25 cellular contexts compared by ENCODE assay signal in genomic region chr12:112165624-112166023, GRCh38. TPM values are rescaled to one million over a fixed set of nuclear protein-coding genes. Genes with fewer than 3 reads are reported as not detected.
DNase-seq lines count a peak whose midpoint lies in the region; ATAC-seq and TF ChIP-seq lines count a peak whose summit lies in the region.
"Had no signal": no experiment of that assay in that cellular context is flagged by ENCODE, and none has a peak within 500 bp of the region (broad histone marks: within the 10 kb centered on the region; RNA-seq: fewer than 3 reads in every experiment).

No MANE protein-coding gene starts in this region.

- no peak overlapping the region for H3K27ac ChIP-seq in CD8-positive, alpha-beta memory T cell (ENCODE audit: low read depth, low read length)
- H3K27ac ChIP-seq in spleen, result no peak overlapping the region
- H3K27ac ChIP-seq: A549; BLaER1 treated with 17β-estradiol and CSF1 and Interleukin-3, amounts not matched to agents 10 nM and 100 nM; PC-9 had no signal

- H3K9me3 ChIP-seq in CD8-positive, alpha-beta memory T cell (ENCODE audit: low read length), result no peaks in the 10 kb centered on the region
- H3K9me3 ChIP-seq in T-helper 17 cell (ENCODE audit: control insufficient read depth, low read length, poor library complexity, severe bottlenecking) (no peaks in the 10 kb centered on the region), spleen (no peaks in the 10 kb centered on the region)
- H3K9me3 ChIP-seq: A549; BLaER1 treated with 17β-estradiol and CSF1 and Interleukin-3, amounts not matched to agents 10 nM and 100 nM had no signal

- H3K4me3 ChIP-seq in CD8-positive, alpha-beta memory T cell (ENCODE audit: low read length), result no peak overlapping the region
- H3K4me3 ChIP-seq in spleen, result no peak overlapping the region
- H3K4me3 ChIP-seq: A549; BLaER1 treated with 17β-estradiol and CSF1 and Interleukin-3, amounts not matched to agents 10 nM and 100 nM; K562; PC-9 had no signal

- no peak overlapping the region for H3K4me3 Mint-ChIP-seq in CD8-positive, alpha-beta memory T cell
- no peak overlapping the region for H3K4me3 Mint-ChIP-seq in T-helper 17 cell
- no peak overlapping the region for H3K4me3 Mint-ChIP-seq in glutamatergic neuron (ENCODE audit: unreplicated experiment)
- H3K4me3 Mint-ChIP-seq: CD4-positive, alpha-beta T cell had no signal

- peaks cover 9 to 40% (median 10%) of the 10 kb centered on the region in 3 donors for H3K36me3 Mint-ChIP-seq in CD8-positive, alpha-beta memory T cell
- H3K36me3 Mint-ChIP-seq in T-helper 17 cell (ENCODE audit: low read depth), result peaks cover 2% of the 10 kb centered on the region
- peaks cover 19% of the 10 kb centered on the region for H3K36me3 Mint-ChIP-seq in glutamatergic neuron (ENCODE audit: unreplicated experiment)

- CTCF ChIA-PET in CD8-positive, alpha-beta memory T cell (lab: Charles Lee), result no interaction called here

- H3K27ac Mint-ChIP-seq in CD8-positive, alpha-beta memory T cell, result peak overlapping the region in 5 of 8 donors; percentile 6 to 77 (median 61)
- H3K27ac Mint-ChIP-seq in T-helper 17 cell (peak overlapping the region; percentile 79), glutamatergic neuron (ENCODE audit: unreplicated experiment) (peak overlapping the region; percentile 5)
- H3K27ac Mint-ChIP-seq: CD4-positive, alpha-beta T cell had no signal

- DNase-seq in CD8-positive, alpha-beta memory T cell, result no peak
- DNase-seq in T-helper 17 cell (no peak), glutamatergic neuron (no peak), spleen (peak; percentile 37), NCI-H69 (lab: John Stamatoyannopoulos, UW) (no peak), NCI-H82 treated with DMSO at 0.1 percent for 48 hours (lab: John Stamatoyannopoulos, UW; ENCODE audit: unreplicated experiment) (no peak)
- DNase-seq: AML-193, COR-L47, DMS53, Kasumi-1, NCI-H1092 treated with DMSO at 0.1 percent for 48 hours, NCI-H1436, NCI-H187, NCI-H2081 treated with DMSO at 0.1 percent for 48 hours, NCI-H2171, NCI-H226, NCI-H510A, PC-9, SHP77 had no signal

- H3K4me1 Mint-ChIP-seq in CD8-positive, alpha-beta memory T cell, result peaks cover 10 to 21% (median 16%) of the 10 kb centered on the region in 3 donors
- H3K4me1 Mint-ChIP-seq in T-helper 17 cell, result no peaks in the 10 kb centered on the region
- H3K4me1 Mint-ChIP-seq in glutamatergic neuron (ENCODE audit: low read depth, unreplicated experiment), result no peaks in the 10 kb centered on the region

- no peak for TF ChIP-seq POLR2A in spleen (IDR thresholded peaks at IDR 0.05)

- WGBS in spleen, 5 donors, result 94 to 100% (median 98%) methylated on average over 12 to 13 of the region's 13 CpGs

- intact Hi-C loops in spleen (cut with DNase I; ENCODE audit: low total_unique reads), result no loop called here

- no peaks in the 10 kb centered on the region for H3K36me3 ChIP-seq in CD8-positive, alpha-beta memory T cell (ENCODE audit: insufficient read depth, low read length)
- H3K36me3 ChIP-seq in spleen, result peaks cover 0 to 93% (median 52%) of the 10 kb centered on the region in 6 donors

- no peaks in the 10 kb centered on the region for H3K27me3 ChIP-seq in CD8-positive, alpha-beta memory T cell (ENCODE audit: insufficient read depth, low read length, poor library complexity, severe bottlenecking)
- no peaks in the 10 kb centered on the region for H3K27me3 ChIP-seq in spleen (replicated peaks in 1 of 7)
- H3K27me3 ChIP-seq: BLaER1 treated with 17β-estradiol and CSF1 and Interleukin-3, amounts not matched to agents 10 nM and 100 nM had no signal

- ATAC-seq in T-helper 17 cell (no peak), HG03108 (IDR thresholded peaks at IDR 0.05; ENCODE audit: unreplicated experiment) (no peak)
- ATAC-seq: A549, HepG2, K562 had no signal

- H3K4me1 ChIP-seq in CD8-positive, alpha-beta memory T cell (ENCODE audit: insufficient read depth, low read length), result no peaks in the 10 kb centered on the region
- H3K4me1 ChIP-seq in spleen, result peaks cover 0 to 4% (median 0%) of the 10 kb centered on the region in 6 donors
- H3K4me1 ChIP-seq: A549 had no signal

- no peaks in the 10 kb centered on the region for H3K27me3 Mint-ChIP-seq in CD8-positive, alpha-beta memory T cell
- H3K27me3 Mint-ChIP-seq in T-helper 17 cell (no peaks in the 10 kb centered on the region), glutamatergic neuron (ENCODE audit: unreplicated experiment) (peaks cover 10% of the 10 kb centered on the region)
- H3K27me3 Mint-ChIP-seq: CD4-positive, alpha-beta T cell had no signal

- no peak for TF ChIP-seq CTCF in glutamatergic neuron (IDR thresholded peaks at IDR 0.05; ENCODE audit: partially characterized antibody, unreplicated experiment)
- TF ChIP-seq CTCF in spleen (IDR thresholded peaks at IDR 0.05 in 8 of 11, conservative IDR thresholded peaks at IDR 0.05 in 3 of 11), result no peak

- POLR2A ChIA-PET in CD8-positive, alpha-beta memory T cell (lab: Charles Lee), result no interaction called here

- no peaks in the 10 kb centered on the region for H3K9me3 Mint-ChIP-seq in CD8-positive, alpha-beta memory T cell
- H3K9me3 Mint-ChIP-seq in glutamatergic neuron (ENCODE audit: unreplicated experiment), result peaks cover 26% of the 10 kb centered on the region
- H3K9me3 Mint-ChIP-seq: CD4-positive, alpha-beta T cell had no signal

RNA-seq across cellular contexts. Expression of gene TRAFD1, which starts 40.3 kb away (rescaled TPM):
- total RNA-seq in CD8-positive, alpha-beta memory T cell, result 10 to 100 TPM; 34.5 TPM
- 55.6 TPM for polyA plus RNA-seq in CD8-positive, alpha-beta memory T cell
- total RNA-seq in T-helper 17 cell, result 10 to 100 TPM; 24.3 to 26.2 TPM
- total RNA-seq in glutamatergic neuron (ENCODE audit: unreplicated experiment), result 36.8 TPM
- total RNA-seq in spleen, result 10 to 100 TPM; 47.3 to 63.4 (median 54.8) TPM
- 10 to 100 TPM; 18.6 to 31.2 (median 19.2) TPM for polyA plus RNA-seq in spleen

RNA-seq across cellular contexts. Expression of gene NAA25, which starts 57.0 kb away (rescaled TPM):
- total RNA-seq in CD8-positive, alpha-beta memory T cell, result 10 to 100 TPM; 39.0 to 41.5 TPM
- 18.4 TPM for polyA plus RNA-seq in CD8-positive, alpha-beta memory T cell
- total RNA-seq in T-helper 17 cell (10 to 100 TPM; 29.9 to 34.7 TPM), glutamatergic neuron (ENCODE audit: unreplicated experiment) (34.8 TPM), spleen (10 to 100 TPM; 25.6 to 40.3 (median 29.8) TPM)
- polyA plus RNA-seq in spleen, result 1 to 10 TPM; 4.3 to 5.9 (median 5.3) TPM

Comparison
In these comparisons a context has a peak if more than half of its experiments do, and no peak if none do; other contexts are left out.
1. H3K27ac Mint-ChIP-seq: peak in every context shown above with its lines; median percentile 79 in T-helper 17 cell; 61 in CD8-positive, alpha-beta memory T cell; 5 in glutamatergic neuron.